ENCODE assay signal across 1 cellular context in the genomic region with DNA sequence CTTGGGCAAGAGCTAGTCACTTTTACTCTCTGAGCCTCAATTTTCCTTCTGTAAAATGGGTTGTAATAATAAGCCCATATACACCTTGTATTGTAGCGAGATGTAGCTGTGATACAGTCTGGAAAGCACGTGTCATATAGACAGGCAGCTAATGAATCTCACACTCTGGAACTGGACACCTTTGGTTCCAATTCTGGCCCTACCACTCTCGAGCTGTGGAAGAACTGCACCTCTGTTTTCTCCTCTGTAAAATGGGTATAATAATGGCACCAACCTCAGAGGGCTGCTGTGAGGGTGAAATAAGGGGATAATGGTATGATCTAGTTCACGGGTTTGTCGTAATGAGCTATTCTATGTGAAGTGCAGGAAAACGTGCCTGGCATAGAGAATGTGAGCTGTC.
TF ChIP-seq lines count a peak whose summit lies in the region.

No MANE protein-coding gene starts in this region.

TF ChIP-seq in K562, 482 proteins besides CTCF, POLR2A, EP300 and RAD21 (continued from another document):
- TF ChIP-seq, protein P1, sequence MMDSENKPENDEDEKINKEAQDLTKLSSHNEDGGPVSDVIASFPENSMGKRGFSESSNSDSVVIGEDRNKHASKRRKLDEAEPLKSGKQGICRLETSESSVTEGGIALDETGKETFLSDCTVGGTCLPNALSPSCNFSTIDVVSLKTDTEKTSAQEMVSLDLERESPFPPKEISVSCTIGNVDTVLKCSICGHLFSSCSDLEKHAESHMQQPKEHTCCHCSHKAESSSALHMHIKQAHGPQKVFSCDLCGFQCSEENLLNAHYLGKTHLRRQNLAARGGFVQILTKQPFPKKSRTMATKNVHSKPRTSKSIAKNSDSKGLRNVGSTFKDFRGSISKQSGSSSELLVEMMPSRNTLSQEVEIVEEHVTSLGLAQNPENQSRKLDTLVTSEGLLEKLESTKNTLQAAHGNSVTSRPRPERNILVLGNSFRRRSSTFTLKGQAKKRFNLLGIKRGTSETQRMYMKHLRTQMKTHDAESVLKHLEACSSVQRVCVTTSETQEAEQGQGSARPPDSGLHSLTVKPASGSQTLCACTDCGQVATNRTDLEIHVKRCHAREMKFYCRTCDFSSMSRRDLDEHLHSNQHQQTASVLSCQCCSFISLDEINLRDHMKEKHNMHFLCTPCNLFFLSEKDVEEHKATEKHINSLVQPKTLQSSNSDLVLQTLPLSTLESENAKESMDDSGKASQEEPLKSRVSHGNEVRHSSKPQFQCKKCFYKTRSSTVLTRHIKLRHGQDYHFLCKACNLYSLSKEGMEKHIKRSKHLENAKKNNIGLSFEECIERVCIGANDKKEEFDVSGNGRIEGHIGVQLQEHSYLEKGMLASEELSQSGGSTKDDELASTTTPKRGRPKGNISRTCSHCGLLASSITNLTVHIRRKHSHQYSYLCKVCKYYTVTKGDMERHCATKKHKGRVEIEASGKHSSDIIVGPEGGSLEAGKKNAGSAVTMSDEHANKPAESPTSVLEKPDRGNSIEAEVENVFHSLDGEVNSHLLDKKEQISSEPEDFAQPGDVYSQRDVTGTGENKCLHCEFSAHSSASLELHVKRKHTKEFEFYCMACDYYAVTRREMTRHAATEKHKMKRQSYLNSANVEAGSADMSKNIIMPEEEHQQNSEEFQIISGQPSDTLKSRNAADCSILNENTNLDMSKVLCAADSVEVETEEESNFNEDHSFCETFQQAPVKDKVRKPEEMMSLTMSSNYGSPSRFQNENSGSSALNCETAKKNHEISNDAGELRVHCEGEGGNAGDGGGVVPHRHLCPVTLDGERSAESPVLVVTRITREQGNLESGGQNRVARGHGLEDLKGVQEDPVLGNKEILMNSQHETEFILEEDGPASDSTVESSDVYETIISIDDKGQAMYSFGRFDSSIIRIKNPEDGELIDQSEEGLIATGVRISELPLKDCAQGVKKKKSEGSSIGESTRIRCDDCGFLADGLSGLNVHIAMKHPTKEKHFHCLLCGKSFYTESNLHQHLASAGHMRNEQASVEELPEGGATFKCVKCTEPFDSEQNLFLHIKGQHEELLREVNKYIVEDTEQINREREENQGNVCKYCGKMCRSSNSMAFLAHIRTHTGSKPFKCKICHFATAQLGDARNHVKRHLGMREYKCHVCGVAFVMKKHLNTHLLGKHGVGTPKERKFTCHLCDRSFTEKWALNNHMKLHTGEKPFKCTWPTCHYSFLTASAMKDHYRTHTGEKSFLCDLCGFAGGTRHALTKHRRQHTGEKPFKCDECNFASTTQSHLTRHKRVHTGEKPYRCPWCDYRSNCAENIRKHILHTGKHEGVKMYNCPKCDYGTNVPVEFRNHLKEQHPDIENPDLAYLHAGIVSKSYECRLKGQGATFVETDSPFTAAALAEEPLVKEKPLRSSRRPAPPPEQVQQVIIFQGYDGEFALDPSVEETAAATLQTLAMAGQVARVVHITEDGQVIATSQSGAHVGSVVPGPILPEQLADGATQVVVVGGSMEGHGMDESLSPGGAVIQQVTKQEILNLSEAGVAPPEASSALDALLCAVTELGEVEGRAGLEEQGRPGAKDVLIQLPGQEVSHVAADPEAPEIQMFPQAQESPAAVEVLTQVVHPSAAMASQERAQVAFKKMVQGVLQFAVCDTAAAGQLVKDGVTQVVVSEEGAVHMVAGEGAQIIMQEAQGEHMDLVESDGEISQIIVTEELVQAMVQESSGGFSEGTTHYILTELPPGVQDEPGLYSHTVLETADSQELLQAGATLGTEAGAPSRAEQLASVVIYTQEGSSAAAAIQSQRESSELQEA (IDR thresholded peaks at IDR 0.05; ENCODE audit: low read depth), result no peak
